In the genomic region with DNA sequence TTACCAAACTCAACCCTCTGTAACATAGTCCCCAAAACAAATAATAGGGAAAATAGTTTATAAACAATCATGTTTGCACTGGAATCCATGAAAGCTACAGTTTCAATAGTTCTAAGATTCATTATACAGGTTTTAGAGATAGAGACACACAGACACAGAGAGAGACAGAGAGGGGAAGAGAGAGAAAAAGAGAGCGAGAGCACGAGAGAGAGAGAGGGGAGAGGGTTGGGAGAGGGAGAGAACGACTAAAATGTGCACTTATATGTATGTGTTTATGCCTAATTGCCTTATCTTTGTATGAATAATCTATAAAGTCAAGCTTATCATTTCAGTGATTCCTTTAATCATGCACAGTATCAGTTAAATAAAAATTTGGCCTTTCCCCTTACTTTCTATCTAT, we compare ENCODE assay signal across 1 cellular context.
TF ChIP-seq lines count a peak whose summit lies in the region.

No MANE protein-coding gene starts in this region.

TF ChIP-seq in IMR-90, 13 proteins besides CTCF, POLR2A, EP300 and RAD21 (continued from another document):
- no peak for TF ChIP-seq CEBPB (IDR thresholded peaks at IDR 0.05; ENCODE audit: low read depth, low read length)
- no peak for TF ChIP-seq RCOR1 (IDR thresholded peaks at IDR 0.05; ENCODE audit: insufficient replicate concordance, low read length)
- TF ChIP-seq MAFK (IDR thresholded peaks at IDR 0.05; ENCODE audit: low read depth, low read length), result no peak
